ENCODE assay signal across 8 cellular contexts in the genomic region with DNA sequence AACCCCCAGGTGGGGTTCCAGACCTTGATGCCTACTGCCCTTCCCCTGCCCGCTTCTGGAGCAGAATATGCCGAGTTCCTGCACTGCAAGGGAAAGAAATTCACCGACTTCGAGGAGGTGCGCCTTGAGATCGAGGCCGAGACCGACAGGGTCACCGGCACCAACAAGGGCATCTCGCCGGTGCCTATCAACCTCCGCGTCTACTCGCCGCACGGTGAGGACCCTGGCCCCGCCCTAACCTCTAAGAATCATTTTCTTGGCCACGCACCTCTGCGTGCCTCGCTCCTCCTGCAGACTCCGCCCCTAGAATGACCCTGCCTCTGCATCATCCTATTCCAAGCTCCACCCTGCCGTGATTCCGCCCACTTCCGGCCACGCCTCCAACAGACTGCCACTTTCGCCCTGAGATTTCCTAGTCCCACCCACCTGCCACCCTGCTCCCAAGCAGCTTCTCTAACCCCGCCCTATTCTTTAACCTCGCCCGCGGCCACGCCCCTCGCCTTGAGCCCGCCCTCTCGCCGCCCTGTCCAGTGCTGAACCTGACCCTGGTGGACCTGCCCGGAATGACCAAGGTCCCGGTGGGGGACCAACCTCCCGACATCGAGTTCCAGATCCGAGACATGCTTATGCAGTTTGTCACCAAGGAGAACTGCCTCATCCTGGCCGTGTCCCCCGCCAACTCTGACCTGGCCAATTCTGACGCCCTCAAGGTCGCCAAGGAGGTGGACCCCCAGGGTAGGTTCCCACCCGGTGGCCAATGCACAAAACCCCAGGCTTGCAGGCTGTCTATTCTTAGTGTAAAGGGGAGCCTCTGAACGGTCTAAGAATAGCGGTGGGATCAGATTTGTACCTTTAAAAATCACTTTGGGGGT. TPM values are rescaled to one million over a fixed set of nuclear protein-coding genes. Genes with fewer than 3 reads are reported as not detected.
DNase-seq lines count a peak whose midpoint lies in the region; ATAC-seq and TF ChIP-seq lines count a peak whose summit lies in the region.

No MANE protein-coding gene starts in this region.

- H3K27ac ChIP-seq in cardiac muscle cell (no peak overlapping the region), parathyroid adenoma (no peak overlapping the region), tibial artery (no peak overlapping the region)

- no peaks in the 10 kb centered on the region for H3K36me3 Mint-ChIP-seq in activated naive CD8-positive, alpha-beta T cell treated with anti-CD3 and anti-CD28 coated beads for 36 hours

- peak; percentile 86 for ATAC-seq in HG03521 (IDR thresholded peaks at IDR 0.05; ENCODE audit: unreplicated experiment)

- peak overlapping the region; percentile 60 for H3K4me2 ChIP-seq in parathyroid adenoma (ENCODE audit: low read length)

- peaks cover 3% of the 10 kb centered on the region for H3K27me3 Mint-ChIP-seq in activated naive CD8-positive, alpha-beta T cell treated with anti-CD3 and anti-CD28 coated beads for 36 hours

- H3K79me2 ChIP-seq in parathyroid adenoma, result no peaks in the 10 kb centered on the region

- no peaks in the 10 kb centered on the region for H3K9me3 Mint-ChIP-seq in activated naive CD8-positive, alpha-beta T cell treated with anti-CD3 and anti-CD28 coated beads for 36 hours

- DNase-seq in AG08396 (ENCODE audit: low spot score), result peak; percentile 69
- peak; percentile 94 for DNase-seq in GM19240 (ENCODE audit: insufficient read length, low spot score)
- peak; percentile 56 for DNase-seq in SK-N-DZ (ENCODE audit: low spot score)
- peak; percentile 92 for DNase-seq in activated naive CD8-positive, alpha-beta T cell treated with anti-CD3 and anti-CD28 coated beads for 36 hours
- peak; percentile 80 to 95 for DNase-seq in cardiac muscle cell (ENCODE audit: low read depth in 1 of 2, low spot score in 1 of 2)
- peak; percentile 93 to 94 for DNase-seq in tibial artery

- peak overlapping the region; percentile 36 for H3K27ac Mint-ChIP-seq in activated naive CD8-positive, alpha-beta T cell treated with anti-CD3 and anti-CD28 coated beads for 36 hours

- H3K9me3 ChIP-seq in cardiac muscle cell (ENCODE audit: low read depth) (no peaks in the 10 kb centered on the region), parathyroid adenoma (ENCODE audit: control insufficient read depth, low read length) (no peaks in the 10 kb centered on the region), tibial artery (no peaks in the 10 kb centered on the region)

- peaks cover 9% of the 10 kb centered on the region for H3K4me1 Mint-ChIP-seq in activated naive CD8-positive, alpha-beta T cell treated with anti-CD3 and anti-CD28 coated beads for 36 hours

- H3K4me3 ChIP-seq in cardiac muscle cell (peak overlapping the region; percentile 13), parathyroid adenoma (ENCODE audit: low read depth, low read length) (peak overlapping the region; percentile 38), tibial artery (peak overlapping the region; percentile 23 to 41)

- intact Hi-C loops in tibial artery (cut with DNase I; ENCODE audit: low total_unique reads), result no loop called here

- peak overlapping the region; percentile 46 for H2AFZ ChIP-seq in parathyroid adenoma

- H3K4me3 Mint-ChIP-seq in activated naive CD8-positive, alpha-beta T cell treated with anti-CD3 and anti-CD28 coated beads for 36 hours, result peak overlapping the region; percentile 74

- H3K9ac ChIP-seq in parathyroid adenoma, result no peak overlapping the region

- H3K4me1 ChIP-seq in cardiac muscle cell (ENCODE audit: low read depth) (no peaks in the 10 kb centered on the region), parathyroid adenoma (no peaks in the 10 kb centered on the region), tibial artery (peaks cover 0 to 13% (median 11%) of the 10 kb centered on the region in 4 donors)

- no peaks in the 10 kb centered on the region for H3K36me3 ChIP-seq in cardiac muscle cell
- H3K36me3 ChIP-seq in parathyroid adenoma (ENCODE audit: control insufficient read depth, insufficient read depth, low read length), result no peaks in the 10 kb centered on the region
- no peaks in the 10 kb centered on the region for H3K36me3 ChIP-seq in tibial artery

- TF ChIP-seq CTCF in cardiac muscle cell (IDR thresholded peaks at IDR 0.05; ENCODE audit: low read depth, low read length) (no peak), parathyroid adenoma (IDR thresholded peaks at IDR 0.05) (no peak), tibial artery (IDR thresholded peaks at IDR 0.05) (no peak)

- no peaks in the 10 kb centered on the region for H3K27me3 ChIP-seq in cardiac muscle cell
- no peaks in the 10 kb centered on the region for H3K27me3 ChIP-seq in parathyroid adenoma (ENCODE audit: control insufficient read depth, insufficient read depth, low read length)
- peaks cover 0 to 8% of the 10 kb centered on the region in 2 donors for H3K27me3 ChIP-seq in tibial artery

RNA-seq across cellular contexts. Expression of gene DNM1, which starts 15.6 kb away (rescaled TPM):
- polyA plus RNA-seq in SK-N-DZ (2014; cell fraction: cytosol; rRNA removed), result 19.7 and 30.2 TPM in 2 replicates
- polyA plus RNA-seq in SK-N-DZ (2014; cell fraction: nucleus; rRNA removed), result 85.2 and 188 TPM in 2 replicates
- total RNA-seq in activated naive CD8-positive, alpha-beta T cell treated with anti-CD3 and anti-CD28 coated beads for 36 hours, result under 1 TPM; 0.37 to 0.58 TPM
- 17.6 and 42.3 TPM in 2 replicates for total RNA-seq in cardiac muscle cell
- 24.3 and 47.2 TPM in 2 replicates for polyA plus RNA-seq in cardiac muscle cell

RNA-seq across cellular contexts. Expression of gene CIZ1, which starts 27.4 kb away (rescaled TPM):
- 41.4 and 47.5 TPM in 2 replicates for polyA plus RNA-seq in SK-N-DZ (2014; cell fraction: cytosol; rRNA removed)
- polyA plus RNA-seq in SK-N-DZ (2014; cell fraction: nucleus; rRNA removed), result 91.0 and 97.3 TPM in 2 replicates
- 10 to 100 TPM; 86.8 to 91.3 TPM for total RNA-seq in activated naive CD8-positive, alpha-beta T cell treated with anti-CD3 and anti-CD28 coated beads for 36 hours
- total RNA-seq in cardiac muscle cell, result 63.1 and 105 TPM in 2 replicates
- polyA plus RNA-seq in cardiac muscle cell, result 95.0 and 119 TPM in 2 replicates

RNA-seq across cellular contexts. Expression of gene GOLGA2, which starts 57.1 kb away (rescaled TPM):
- 45.8 and 68.5 TPM in 2 replicates for polyA plus RNA-seq in SK-N-DZ (2014; cell fraction: cytosol; rRNA removed)
- polyA plus RNA-seq in SK-N-DZ (2014; cell fraction: nucleus; rRNA removed), result 38.2 and 44.9 TPM in 2 replicates
- 10 to 100 TPM; 23.4 to 24.3 TPM for total RNA-seq in activated naive CD8-positive, alpha-beta T cell treated with anti-CD3 and anti-CD28 coated beads for 36 hours
- 95.3 and 96.4 TPM in 2 replicates for total RNA-seq in cardiac muscle cell
- 32.0 and 35.3 TPM in 2 replicates for polyA plus RNA-seq in cardiac muscle cell

RNA-seq across cellular contexts. Expression of gene SWI5, which starts 57.3 kb away (rescaled TPM):
- polyA plus RNA-seq in SK-N-DZ (2014; cell fraction: cytosol; rRNA removed), result 34.5 and 36.4 TPM in 2 replicates
- polyA plus RNA-seq in SK-N-DZ (2014; cell fraction: nucleus; rRNA removed), result 10.9 and 28.7 TPM in 2 replicates
- total RNA-seq in activated naive CD8-positive, alpha-beta T cell treated with anti-CD3 and anti-CD28 coated beads for 36 hours, result 10 to 100 TPM; 16.9 to 19.4 TPM
- 37.7 and 61.0 TPM in 2 replicates for total RNA-seq in cardiac muscle cell
- polyA plus RNA-seq in cardiac muscle cell, result 58.2 and 82.6 TPM in 2 replicates

RNA-seq across cellular contexts. Expression of gene BBLN, which starts 58.7 kb away (rescaled TPM):
- 217 and 266 TPM in 2 replicates for polyA plus RNA-seq in SK-N-DZ (2014; cell fraction: cytosol; rRNA removed)
- polyA plus RNA-seq in SK-N-DZ (2014; cell fraction: nucleus; rRNA removed), result 151 and 172 TPM in 2 replicates
- total RNA-seq in activated naive CD8-positive, alpha-beta T cell treated with anti-CD3 and anti-CD28 coated beads for 36 hours, result 10 to 100 TPM; 74.1 to 77.3 TPM
- total RNA-seq in cardiac muscle cell, result 595 and 729 TPM in 2 replicates
- 243 and 262 TPM in 2 replicates for polyA plus RNA-seq in cardiac muscle cell

Comparison
In these comparisons a context has a peak if more than half of its experiments do, and no peak if none do; other contexts are left out.
1. RNA of gene DNM1, which starts 15.6 kb away (total RNA-seq): 17.6 to 42.3 TPM in cardiac muscle cell; 0.37 to 0.58 TPM in activated naive CD8-positive, alpha-beta T cell treated with anti-CD3 and anti-CD28 coated beads for 36 hours; every median in the first group is over 10 times any median in the second.
2. Peak in every context shown above with its lines, with median percentiles within 50 percentile points of each other: DNase-seq and H3K4me3 ChIP-seq.